In the genomic region with DNA sequence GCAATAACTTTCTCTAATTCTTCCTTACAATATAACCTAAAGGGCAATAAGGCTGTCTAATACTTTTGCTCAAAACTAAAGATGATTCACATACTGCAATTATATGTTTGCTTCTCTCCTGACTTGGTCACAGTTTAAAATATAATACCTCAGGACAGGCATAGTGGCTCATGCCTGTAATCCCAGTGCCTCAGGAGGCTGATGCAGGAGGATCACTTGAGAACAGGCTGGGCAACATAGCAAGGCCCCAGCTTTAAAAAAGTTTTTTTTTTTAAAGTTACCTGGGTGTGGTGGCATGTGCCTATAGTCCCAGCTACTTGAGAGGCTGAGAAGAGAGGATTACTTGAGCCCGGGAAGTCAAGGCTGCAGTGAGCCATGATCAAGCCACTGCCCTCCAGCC, we compare ENCODE assay signal across 28 cellular contexts.
"Had no signal": no experiment of that assay in that cellular context is flagged by ENCODE, and none has a peak within 500 bp of the region (broad histone marks: within the 10 kb centered on the region; RNA-seq: fewer than 3 reads in every experiment).

No MANE protein-coding gene starts in this region.

- H3K27ac ChIP-seq: neural progenitor cell, neutrophil, ovary, pancreas, parathyroid adenoma, prostate gland, psoas muscle, right atrium auricular region, right lobe of liver, sigmoid colon, skin epidermis, spleen had no signal

- H2AFZ ChIP-seq: neural progenitor cell, parathyroid adenoma had no signal

- H3K4me1 ChIP-seq: neural progenitor cell, pancreas, parathyroid adenoma, prostate gland, psoas muscle, right atrium auricular region, right lobe of liver, sigmoid colon, spleen had no signal

- H3K4me3 ChIP-seq: neural progenitor cell, ovary, pancreas, prostate gland, psoas muscle, right atrium auricular region, right lobe of liver, sigmoid colon, skin epidermis, smooth muscle cell, spleen had no signal

- H3K4me2 ChIP-seq: neural progenitor cell, smooth muscle cell had no signal

- H3K36me3 ChIP-seq: neural progenitor cell, neutrophil, ovary, pancreas, prostate gland, right atrium auricular region, right lobe of liver, sigmoid colon, spleen had no signal

- H3K9me3 ChIP-seq: neutrophil, ovary, pancreas, prostate gland, psoas muscle, right atrium auricular region, right lobe of liver, sigmoid colon, spleen had no signal

- H3K79me2 ChIP-seq: parathyroid adenoma had no signal

- ATAC-seq: naive thymus-derived CD8-positive, alpha-beta T cell; natural killer cell; natural killer cell treated with Interleukin-12 subunit alpha and Interleukin-12 subunit beta and Interleukin-15 and Interleukin-18, amount 100 ng/mL, for 72 hours; pancreas; psoas muscle; right cardiac atrium; right lobe of liver; sciatic nerve had no signal

- DNase-seq: naive thymus-derived CD8-positive, alpha-beta T cell; natural killer cell; nephron progenitor cell; nucleus accumbens; occipital lobe; ovary; pancreas; posterior cingulate gyrus; psoas muscle; retina; right cardiac atrium; right lobe of liver; sigmoid colon; small intestine; spleen; stimulated activated CD4-positive, alpha-beta T cell treated with anti-CD3 and anti-CD28 coated beads, Interleukin-12 subunit alpha, Interleukin-12 subunit beta, amount 100 ng/mL, for 4 hours; stimulated activated CD4-positive, alpha-beta T cell treated with anti-CD3 and anti-CD28 coated beads, Interleukin-15, amount 100 ng/mL, for 24 hours; stimulated activated CD4-positive, alpha-beta T cell treated with anti-CD3 and anti-CD28 coated beads, Interleukin-1b, Interleukin-23, amount 100 ng/mL, for 48 hours; stimulated activated CD4-positive, alpha-beta T cell treated with anti-CD3 and anti-CD28 coated beads, Interleukin-2, amount 100 ng/mL, for 24 hours had no signal

- H3K27me3 ChIP-seq: neural progenitor cell, neutrophil, ovary, right atrium auricular region, right lobe of liver, sigmoid colon, spleen had no signal

- H3K9ac ChIP-seq: neural progenitor cell, parathyroid adenoma had no signal
